Comparison of ENCODE assay signal across 16 cellular contexts in genomic region chr7:27030393-27031001, GRCh38.
DNase-seq lines count a peak whose midpoint lies in the region; ATAC-seq and TF ChIP-seq lines count a peak whose summit lies in the region.
"Had no signal": no experiment of that assay in that cellular context is flagged by ENCODE, and none has a peak within 500 bp of the region (broad histone marks: within the 10 kb centered on the region; RNA-seq: fewer than 3 reads in every experiment).

No MANE protein-coding gene starts in this region.

- ATAC-seq in DND-41 (ENCODE audit: insufficient read depth, low read depth), result peak; percentile 45; the same call in 1 of the 3 replicates
- no peak for ATAC-seq in effector memory CD8-positive, alpha-beta T cell (replicated peaks)
- no peak for ATAC-seq in activated CD8-positive, alpha-beta memory T cell treated with anti-CD3 and anti-CD28 coated beads, Interleukin-2, amount 10 ng/mL, durations not matched to agents 7 days and 5 days
- ATAC-seq: mucosa of descending colon had no signal

- H3K4me3 Mint-ChIP-seq in HFFc6 (peak overlapping the region; percentile 34; the same call in 1 of the 2 replicates), nephron (peak overlapping the region in 1 of 3 experiments; percentile 20)
- no peak overlapping the region for H3K4me3 Mint-ChIP-seq in effector memory CD8-positive, alpha-beta T cell
- no peak overlapping the region for H3K4me3 Mint-ChIP-seq in activated CD8-positive, alpha-beta memory T cell treated with anti-CD3 and anti-CD28 coated beads, Interleukin-2, amount 10 ng/mL, durations not matched to agents 7 days and 5 days

- DNase-seq in DND-41 (no peak), HFFc6 (no peak), NCI-H524 (lab: John Stamatoyannopoulos, UW) (no peak), SIG-M5 (lab: John Stamatoyannopoulos, UW) (no peak), GM20000 (ENCODE audit: low spot score) (no peak)
- DNase-seq in effector memory CD8-positive, alpha-beta T cell, result no peak
- no peak for DNase-seq in activated CD8-positive, alpha-beta memory T cell treated with anti-CD3 and anti-CD28 coated beads, Interleukin-2, amount 10 ng/mL, durations not matched to agents 7 days and 5 days
- DNase-seq: cerebellar nuclear complex, GDM1, islet precursor cell, mucosa of descending colon, NCI-H1105, NCI-H510A, PC-9, WERI-Rb-1 had no signal

- no peaks in the 10 kb centered on the region for H3K27me3 ChIP-seq in DND-41 (ENCODE audit: insufficient read depth, low read length, poor library complexity)

- H3K36me3 Mint-ChIP-seq in HFFc6 (ENCODE audit: low read depth) (no peaks in the 10 kb centered on the region), nephron (ENCODE audit: low read depth) (no peaks in the 10 kb centered on the region)
- peaks cover 3% of the 10 kb centered on the region for H3K36me3 Mint-ChIP-seq in effector memory CD8-positive, alpha-beta T cell (ENCODE audit: insufficient read depth)
- H3K36me3 Mint-ChIP-seq in activated CD8-positive, alpha-beta memory T cell treated with anti-CD3 and anti-CD28 coated beads, Interleukin-2, amount 10 ng/mL, durations not matched to agents 7 days and 5 days, result no peaks in the 10 kb centered on the region

- no peak overlapping the region for H3K4me3 ChIP-seq in DND-41 (ENCODE audit: low read depth in 1 of 2, low read length in 2 of 2)
- H3K4me3 ChIP-seq: mucosa of descending colon, PC-9 had no signal

- no peaks in the 10 kb centered on the region for H3K79me2 ChIP-seq in DND-41 (ENCODE audit: insufficient read depth, low read length)

- CTCF ChIA-PET in activated CD8-positive, alpha-beta memory T cell treated with anti-CD3 and anti-CD28 coated beads, Interleukin-2, amount 10 ng/mL, durations not matched to agents 7 days and 5 days (lab: Charles Lee), result no interaction called here

- H3K9me3 ChIP-seq in DND-41 (ENCODE audit: insufficient read depth, low read length, severe bottlenecking), result no peaks in the 10 kb centered on the region
- H3K9me3 ChIP-seq: mucosa of descending colon had no signal

- H3K4me2 ChIP-seq in DND-41 (ENCODE audit: insufficient read depth, low read length), result no peak overlapping the region

- no peak overlapping the region for H3K27ac ChIP-seq in DND-41 (ENCODE audit: low read length)
- H3K27ac ChIP-seq: WERI-Rb-1 had no signal

- H3K36me3 ChIP-seq in DND-41 (ENCODE audit: insufficient read depth, low read length), result no peaks in the 10 kb centered on the region
- H3K36me3 ChIP-seq: WERI-Rb-1 had no signal

- H3K27ac Mint-ChIP-seq in HFFc6 (peak overlapping the region; percentile 21; the same call in 1 of the 2 replicates), nephron (peak overlapping the region; percentile 43 to 69 (median 56))
- peak overlapping the region; percentile 65 to 85 for H3K27ac Mint-ChIP-seq in effector memory CD8-positive, alpha-beta T cell
- no peak overlapping the region for H3K27ac Mint-ChIP-seq in activated CD8-positive, alpha-beta memory T cell treated with anti-CD3 and anti-CD28 coated beads, Interleukin-2, amount 10 ng/mL, durations not matched to agents 7 days and 5 days

- H2AFZ ChIP-seq in DND-41 (ENCODE audit: low read depth, low read length), result peak overlapping the region; percentile 42
- H2AFZ ChIP-seq: PC-9 had no signal

- H3K9me3 Mint-ChIP-seq in HFFc6, result no peaks in the 10 kb centered on the region
- H3K9me3 Mint-ChIP-seq in effector memory CD8-positive, alpha-beta T cell, result no peaks in the 10 kb centered on the region
- H3K9me3 Mint-ChIP-seq in nephron, result no peaks in the 10 kb centered on the region
- no peaks in the 10 kb centered on the region for H3K9me3 Mint-ChIP-seq in activated CD8-positive, alpha-beta memory T cell treated with anti-CD3 and anti-CD28 coated beads, Interleukin-2, amount 10 ng/mL, durations not matched to agents 7 days and 5 days (ENCODE audit: low read depth)

- no peak overlapping the region for H3K9ac ChIP-seq in DND-41 (ENCODE audit: low read depth, low read length)

- H3K27me3 Mint-ChIP-seq in HFFc6 (ENCODE audit: insufficient read depth), result peaks cover 11% of the 10 kb centered on the region; the same call in 1 of the 2 replicates
- H3K27me3 Mint-ChIP-seq in effector memory CD8-positive, alpha-beta T cell, result no peaks in the 10 kb centered on the region
- H3K27me3 Mint-ChIP-seq in nephron (ENCODE audit: low read depth), result no peaks in the 10 kb centered on the region
- H3K27me3 Mint-ChIP-seq in activated CD8-positive, alpha-beta memory T cell treated with anti-CD3 and anti-CD28 coated beads, Interleukin-2, amount 10 ng/mL, durations not matched to agents 7 days and 5 days, result no peaks in the 10 kb centered on the region

- H3K4me1 ChIP-seq in DND-41 (ENCODE audit: insufficient read depth, low read length), result peaks cover 11% of the 10 kb centered on the region

- no peaks in the 10 kb centered on the region for H4K20me1 ChIP-seq in DND-41 (ENCODE audit: insufficient read depth, low read length)

- H3K4me1 Mint-ChIP-seq in HFFc6 (ENCODE audit: low read depth) (peaks cover 26% of the 10 kb centered on the region), nephron (peaks cover 57% of the 10 kb centered on the region)
- H3K4me1 Mint-ChIP-seq in effector memory CD8-positive, alpha-beta T cell (ENCODE audit: low read depth in 2 of 2), result peaks cover 10 to 18% of the 10 kb centered on the region in 2 donors
- H3K4me1 Mint-ChIP-seq in activated CD8-positive, alpha-beta memory T cell treated with anti-CD3 and anti-CD28 coated beads, Interleukin-2, amount 10 ng/mL, durations not matched to agents 7 days and 5 days, result peaks cover 7% of the 10 kb centered on the region

- TF ChIP-seq CTCF in DND-41 (IDR thresholded peaks at IDR 0.05; ENCODE audit: borderline replicate concordance, extremely low read depth, low read length, poor library complexity, severe bottlenecking), result no peak
- no peak for TF ChIP-seq CTCF in HFFc6 (IDR thresholded peaks at IDR 0.05)
- no peak for TF ChIP-seq CTCF in nephron (IDR thresholded peaks at IDR 0.05; ENCODE audit: unreplicated experiment in 3 of 3)
- TF ChIP-seq CTCF in GM20000 (IDR thresholded peaks at IDR 0.05; ENCODE audit: extremely low read depth, missing control alignments), result no peak
